8 cellular contexts compared by ENCODE assay signal in the genomic region with DNA sequence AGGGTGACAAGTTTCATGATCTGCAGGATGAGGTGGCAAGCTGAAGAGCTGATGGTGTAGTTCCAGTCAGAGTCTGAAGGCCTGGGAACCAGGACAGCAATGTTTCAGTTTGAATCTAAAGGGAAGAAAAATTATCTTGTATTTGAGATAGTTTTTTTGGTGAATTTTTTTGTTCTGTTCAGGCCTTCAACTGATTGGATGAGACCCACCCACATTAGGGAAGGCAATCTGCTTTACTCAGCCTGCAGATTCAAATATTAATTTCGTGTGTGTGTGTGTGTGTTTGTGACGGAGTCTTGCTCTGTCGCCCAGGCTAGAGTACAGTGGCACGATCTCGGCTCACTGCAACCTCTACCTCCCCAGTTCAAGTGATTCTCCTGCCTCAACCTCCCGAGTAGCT.
"Had no signal": no experiment of that assay in that cellular context is flagged by ENCODE, and none has a peak within 500 bp of the region (broad histone marks: within the 10 kb centered on the region; RNA-seq: fewer than 3 reads in every experiment).

No MANE protein-coding gene starts in this region.

- H3K9ac ChIP-seq: GM23248 had no signal

- FAIRE-seq: HTR-8/SVneo had no signal

- H3K27ac ChIP-seq: GM23248 had no signal

- H3K36me3 ChIP-seq: HAP-1 had no signal

- H3K4me3 ChIP-seq: GM23248, HAP-1 had no signal

- DNase-seq: GOT3, H7, IMR-90, KBM-7 had no signal

- ATAC-seq: HCT116 had no signal

- H3K9me3 ChIP-seq: HAP-1 had no signal
